ENCODE assay signal across 10 cellular contexts in genomic region chr7:116988363-116988989, GRCh38. TPM values are rescaled to one million over a fixed set of nuclear protein-coding genes. Genes with fewer than 3 reads are reported as not detected.
A peak's percentile ranks its signal among the peaks of the same experiment; 100 is the strongest.
DNase-seq lines count a peak whose midpoint lies in the region; TF ChIP-seq lines count a peak whose summit lies in the region.
"Had no signal": no experiment of that assay in that cellular context is flagged by ENCODE, and none has a peak within 500 bp of the region (broad histone marks: within the 10 kb centered on the region; RNA-seq: fewer than 3 reads in every experiment).

No MANE protein-coding gene starts in this region.

- DNase-seq in NCI-H1092 treated with DMSO at 0.1 percent for 48 hours (lab: John Stamatoyannopoulos, UW): peak; percentile 46
- DNase-seq in NCI-H1092 (lab: John Stamatoyannopoulos, UW): no peak
- DNase-seq in NCI-H1105 treated with DMSO at 0.1 percent for 48 hours (lab: John Stamatoyannopoulos, UW): peak; percentile 45
- DNase-seq in cerebellum (ENCODE audit: low spot score): peak; percentile 50
- no peak for DNase-seq in retinal pigment epithelial cell (ENCODE audit: low read depth)
- no peak for DNase-seq in NCI-H524 (lab: John Stamatoyannopoulos, UW)
- no peak for DNase-seq in NCI-H345 (lab: John Stamatoyannopoulos, UW)
- no peak for DNase-seq in SKM-1 (lab: John Stamatoyannopoulos, UW; ENCODE audit: unreplicated experiment)
- DNase-seq: activated T-cell treated with anti-CD3 and anti-CD28 coated beads, Interleukin-2, amount 50 U/mL, for 4 hours; mucosa of descending colon had no signal

- peak; percentile 13 for TF ChIP-seq CTCF in retinal pigment epithelial cell (conservative IDR thresholded peaks at IDR 0.05; ENCODE audit: low read depth, low read length)

- H3K4me3 ChIP-seq in retinal pigment epithelial cell (ENCODE audit: low read length): no peak overlapping the region
- H3K4me3 ChIP-seq: mucosa of descending colon had no signal

RNA-seq across cellular contexts. Expression of gene ST7, which starts 35.2 kb away (rescaled TPM):
- total RNA-seq in cerebellum: 50.1 TPM

Comparison
In these comparisons a context has a peak if more than half of its experiments do, and no peak if none do; other contexts are left out.
1. DNase-seq: peak in NCI-H1092 treated with DMSO at 0.1 percent for 48 hours (single experiment), NCI-H1105 treated with DMSO at 0.1 percent for 48 hours (single experiment) and cerebellum (single experiment); none in NCI-H1092 (single experiment), retinal pigment epithelial cell (single experiment), NCI-H524 (0 of 2), NCI-H345 (single experiment) and SKM-1 (single experiment).